10 cellular contexts compared by ENCODE assay signal in genomic region chr12:112122823-112123690, GRCh38. TPM values are rescaled to one million over a fixed set of nuclear protein-coding genes. Genes with fewer than 3 reads are reported as not detected.
DNase-seq lines count a peak whose midpoint lies in the region; ATAC-seq and TF ChIP-seq lines count a peak whose summit lies in the region.
"Had no signal": no experiment of that assay in that cellular context is flagged by ENCODE, and none has a peak within 500 bp of the region (broad histone marks: within the 10 kb centered on the region; RNA-seq: fewer than 3 reads in every experiment).

No MANE protein-coding gene starts in this region.

- no peak overlapping the region for H2BK120ac ChIP-seq in mesendoderm (ENCODE audit: low read depth, low read length)

- H3K4me1 ChIP-seq in gastrocnemius medialis (peaks cover 15 to 22% of the 10 kb centered on the region in 2 donors), mesendoderm (ENCODE audit: control insufficient read depth, low read depth, low read length) (peaks cover 3% of the 10 kb centered on the region)

- no peak overlapping the region for H3K4me3 Mint-ChIP-seq in naive thymus-derived CD8-positive, alpha-beta T cell
- H3K4me3 Mint-ChIP-seq: activated naive CD4-positive, alpha-beta T cell treated with anti-CD3 and anti-CD28 coated beads, Interleukin-2, amount 50 U/mL, for 24 hours had no signal

- no peaks in the 10 kb centered on the region for H3K27me3 ChIP-seq in gastrocnemius medialis
- H3K27me3 ChIP-seq in mesendoderm (ENCODE audit: insufficient read depth, low read length, poor library complexity): no peaks in the 10 kb centered on the region

- H3K4me1 Mint-ChIP-seq in naive thymus-derived CD8-positive, alpha-beta T cell: peaks cover 7 to 24% (median 18%) of the 10 kb centered on the region in 4 donors

- intact Hi-C loops in gastrocnemius medialis (cut with DNase I; ENCODE audit: low total_unique reads): loop anchor here (10.0 kb wide), 1 partner anchor 262 kb away; the partner anchor contains the start of gene HECTD4

- no peak overlapping the region for H3K18ac ChIP-seq in mesendoderm (ENCODE audit: low read length)

- no peak overlapping the region for H3K56ac ChIP-seq in mesendoderm (ENCODE audit: low read length)

- no peak overlapping the region for H2AK5ac ChIP-seq in mesendoderm (ENCODE audit: low read length)

- H3K4ac ChIP-seq in mesendoderm (ENCODE audit: low read depth, low read length): no peak overlapping the region

- H3K4me2 ChIP-seq in mesendoderm (ENCODE audit: low read length): no peak overlapping the region

- no peak overlapping the region for H3K23ac ChIP-seq in mesendoderm (ENCODE audit: low read length)

- H4K5ac ChIP-seq in mesendoderm (ENCODE audit: low read length): no peak overlapping the region

- H3K27me3 Mint-ChIP-seq in naive thymus-derived CD8-positive, alpha-beta T cell: no peaks in the 10 kb centered on the region
- H3K27me3 Mint-ChIP-seq: activated naive CD4-positive, alpha-beta T cell treated with anti-CD3 and anti-CD28 coated beads, Interleukin-2, amount 50 U/mL, for 24 hours had no signal

- no peaks in the 10 kb centered on the region for H3K36me3 Mint-ChIP-seq in naive thymus-derived CD8-positive, alpha-beta T cell

- TF ChIP-seq CTCF in RWPE1 (conservative IDR thresholded peaks at IDR 0.05; ENCODE audit: low read depth): no peak
- no peak for TF ChIP-seq CTCF in gastrocnemius medialis (IDR thresholded peaks at IDR 0.05 in 4 of 5, conservative IDR thresholded peaks at IDR 0.05 in 1 of 5)

- H3K4me3 ChIP-seq in gastrocnemius medialis (no peak overlapping the region), mesendoderm (ENCODE audit: low read length) (no peak overlapping the region)

- no peak for TF ChIP-seq POLR2A in gastrocnemius medialis (IDR thresholded peaks at IDR 0.05)

- no peak for ATAC-seq in gastrocnemius medialis
- ATAC-seq in naive thymus-derived CD8-positive, alpha-beta T cell: no peak

- H3K27ac Mint-ChIP-seq in naive thymus-derived CD8-positive, alpha-beta T cell: no peak overlapping the region
- H3K27ac Mint-ChIP-seq: activated naive CD4-positive, alpha-beta T cell treated with anti-CD3 and anti-CD28 coated beads, Interleukin-2, amount 50 U/mL, for 24 hours had no signal

- H3K9ac ChIP-seq in mesendoderm (ENCODE audit: low read length): no peak overlapping the region

- POLR2A ChIA-PET in RWPE1 (lab: Yijun Ruan, JAX; ENCODE audit: low non-redundant PET): no interaction called here
- POLR2A ChIA-PET in naive thymus-derived CD8-positive, alpha-beta T cell (lab: Charles Lee): interaction anchor here (4.3 kb wide), 1 partner anchor 15 kb away, joined by 81 read pairs; the partner anchor contains the start of gene NAA25

- no peaks in the 10 kb centered on the region for H3K9me3 Mint-ChIP-seq in naive thymus-derived CD8-positive, alpha-beta T cell
- H3K9me3 Mint-ChIP-seq: activated naive CD4-positive, alpha-beta T cell treated with anti-CD3 and anti-CD28 coated beads, Interleukin-2, amount 50 U/mL, for 24 hours had no signal

- peaks cover 2% of the 10 kb centered on the region for H3K79me1 ChIP-seq in mesendoderm (ENCODE audit: low read length)

- H3K27ac ChIP-seq in RWPE1: peak overlapping the region; percentile 85
- peak overlapping the region; percentile 49 to 78 (median 66) for H3K27ac ChIP-seq in gastrocnemius medialis
- H3K27ac ChIP-seq in mesendoderm (ENCODE audit: low read depth, low read length): no peak overlapping the region

- no peaks in the 10 kb centered on the region for H3K36me3 ChIP-seq in gastrocnemius medialis
- no peaks in the 10 kb centered on the region for H3K36me3 ChIP-seq in mesendoderm (ENCODE audit: control insufficient read depth, insufficient read depth, low read length)

- H4K8ac ChIP-seq in mesendoderm (ENCODE audit: low read depth, low read length): no peak overlapping the region

- no peak overlapping the region for H2BK15ac ChIP-seq in mesendoderm (replicated peaks; ENCODE audit: low read depth)

- in situ Hi-C loops in gastrocnemius medialis (cut with MboI; ENCODE audit: low sequenced_read_pairs in 4 of 4): loop anchor here in 1 of 4 donors (25.0 kb wide), 1 partner anchor 289 kb away; the partner anchor contains the start of genes PTPN11 and RPL6

- H2BK5ac ChIP-seq in mesendoderm (ENCODE audit: low read length): no peak overlapping the region

- CTCF ChIA-PET in RWPE1 (lab: Yijun Ruan, JAX): no interaction called here

- no peaks in the 10 kb centered on the region for H3K79me2 ChIP-seq in mesendoderm (ENCODE audit: control insufficient read depth, insufficient read depth, low read length)

- DNase-seq in H4 (ENCODE audit: low spot score): peak; percentile 95
- DNase-seq in RWPE1 (ENCODE audit: low spot score): no peak
- DNase-seq in fibroblast of peridontal ligament (ENCODE audit: extremely low read depth): peak; percentile 96
- no peak for DNase-seq in gastrocnemius medialis
- DNase-seq in mesendoderm: no peak
- no peak for DNase-seq in dedifferentiated amniotic fluid mesenchymal stem cell (ENCODE audit: extremely low spot score)
- DNase-seq in hypothalamus (lab: John Stamatoyannopoulos, UW): no peak
- DNase-seq in naive thymus-derived CD8-positive, alpha-beta T cell: no peak
- DNase-seq: NCI-H1694 treated with DMSO at 0.1 percent for 48 hours had no signal

- no CpG with 5 or more reads among the region's 12 CpGs for WGBS in mesendoderm (ENCODE audit: extremely low coverage, insufficient coverage, low lambda C conversion rate)

- H3K9me3 ChIP-seq in gastrocnemius medialis: no peaks in the 10 kb centered on the region

RNA-seq across cellular contexts. Expression of gene TRAFD1, which starts 2.3 kb away (rescaled TPM):
- 23.3 and 34.7 TPM in 2 replicates for total RNA-seq in H4 (2014; rRNA removed; shearing (Covaris generic))
- total RNA-seq in gastrocnemius medialis: 10 to 100 TPM in 3 of 4 donors, 1 to 10 TPM in 1; 8.9 to 17.7 (median 14.5) TPM
- polyA plus RNA-seq in mesendoderm (2013, experiment 1 of 2): 16.1 TPM
- 15.8 TPM for polyA plus RNA-seq in mesendoderm (2013, experiment 2 of 2)
- total RNA-seq in naive thymus-derived CD8-positive, alpha-beta T cell: 10 to 100 TPM; 36.1 to 38.4 TPM
- polyA plus RNA-seq in naive thymus-derived CD8-positive, alpha-beta T cell: 10 to 100 TPM; 32.5 to 57.6 (median 55.9) TPM

RNA-seq across cellular contexts. Expression of gene NAA25, which starts 14.5 kb away (rescaled TPM):
- total RNA-seq in H4 (2014; rRNA removed; shearing (Covaris generic)): 14.1 and 35.8 TPM in 2 replicates
- 10 to 100 TPM; 17.2 to 44.6 (median 25.5) TPM for total RNA-seq in gastrocnemius medialis
- polyA plus RNA-seq in mesendoderm (2013, experiment 1 of 2): 34.2 TPM
- 38.0 TPM for polyA plus RNA-seq in mesendoderm (2013, experiment 2 of 2)
- 10 to 100 TPM; 37.3 to 44.0 TPM for total RNA-seq in naive thymus-derived CD8-positive, alpha-beta T cell
- polyA plus RNA-seq in naive thymus-derived CD8-positive, alpha-beta T cell: 10 to 100 TPM in 1 of 3 donors, 1 to 10 TPM in 2; 8.7 to 17.3 (median 8.9) TPM

Comparison
In these comparisons a context has a peak if more than half of its experiments do, and no peak if none do; other contexts are left out.
1. DNase-seq: peak in H4 (single experiment) and fibroblast of peridontal ligament (single experiment); none in RWPE1 (single experiment), gastrocnemius medialis (0 of 2), mesendoderm (single experiment), dedifferentiated amniotic fluid mesenchymal stem cell (single experiment), hypothalamus (0 of 51) and naive thymus-derived CD8-positive, alpha-beta T cell (0 of 10).